26 cellular contexts compared by ENCODE assay signal in the genomic region with DNA sequence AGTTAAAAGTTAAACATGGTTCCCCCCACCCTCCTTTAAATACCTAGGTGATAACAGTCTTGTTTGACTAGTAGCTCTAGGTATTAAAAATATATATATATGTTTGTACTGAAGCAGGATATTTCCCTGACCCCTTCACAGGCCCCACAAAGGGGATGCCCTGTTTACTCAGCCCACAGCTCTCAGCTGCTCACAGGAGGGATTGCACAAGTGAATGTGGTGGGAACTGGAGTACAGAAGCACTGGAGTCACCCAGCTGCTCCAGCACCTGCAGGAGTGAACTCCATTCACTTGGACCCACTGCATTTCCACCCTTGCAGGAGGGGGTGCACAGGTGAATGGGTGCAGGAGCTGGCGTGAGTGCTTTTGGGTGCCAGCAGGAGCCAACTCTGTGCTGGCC.
"Had no signal": no experiment of that assay in that cellular context is flagged by ENCODE, and none has a peak within 500 bp of the region (broad histone marks: within the 10 kb centered on the region; RNA-seq: fewer than 3 reads in every experiment).

No MANE protein-coding gene starts in this region.

- H2AFZ ChIP-seq: neural progenitor cell had no signal

- DNase-seq: cerebellar nuclear complex; dorsolateral prefrontal cortex; effector CD4-positive, alpha-beta T cell; foreskin fibroblast; gastrocnemius medialis; head of caudate nucleus; kidney; mesenchymal stem cell; mucosa of descending colon; naive thymus-derived CD4-positive, alpha-beta T cell; nucleus accumbens; ovary; posterior cingulate gyrus; psoas muscle; right cardiac atrium; small intestine; stimulated activated CD4-positive, alpha-beta T cell treated with anti-CD3 and anti-CD28 coated beads, Interleukin-15, amount 100 ng/mL, for 24 hours; stimulated activated CD4-positive, alpha-beta T cell treated with anti-CD3 and anti-CD28 coated beads, Interleukin-2, amount 100 ng/mL, for 48 hours; stimulated activated naive CD4-positive, alpha-beta T cell treated with Interleukin-2 at 50 U/mL for 16 hours; stomach; thyroid gland had no signal

- H3K27me3 ChIP-seq: gastrocnemius medialis, neural progenitor cell, ovary, stomach, thyroid gland had no signal

- H3K9me3 ChIP-seq: gastrocnemius medialis, mucosa of descending colon, ovary, psoas muscle, thyroid gland had no signal

- H3K9ac ChIP-seq: neural progenitor cell had no signal

- FAIRE-seq: colon, urothelium cell line had no signal

- ATAC-seq: gastrocnemius medialis; left lobe of liver; mucosa of descending colon; naive thymus-derived CD4-positive, alpha-beta T cell; psoas muscle; right cardiac atrium had no signal

- H3K4me2 ChIP-seq: neural progenitor cell had no signal

- H3K4me1 ChIP-seq: gastrocnemius medialis, neural progenitor cell, psoas muscle, stomach had no signal

- H3K36me3 ChIP-seq: gastrocnemius medialis, neural progenitor cell, ovary, stomach, thyroid gland had no signal

- H3K27ac ChIP-seq: dorsolateral prefrontal cortex, gastrocnemius medialis, neural progenitor cell, ovary, psoas muscle, stomach, thyroid gland had no signal

- H3K4me3 ChIP-seq: dorsolateral prefrontal cortex, gastrocnemius medialis, lung, mucosa of descending colon, neural progenitor cell, ovary, psoas muscle, stomach, thyroid gland had no signal
